ENCODE assay signal across 23 cellular contexts in genomic region chr5:99879791-99880511, GRCh38.
A peak's percentile ranks its signal among the peaks of the same experiment; 100 is the strongest.
DNase-seq lines count a peak whose midpoint lies in the region; ATAC-seq, FAIRE-seq and TF ChIP-seq lines count a peak whose summit lies in the region.
"Had no signal": no experiment of that assay in that cellular context is flagged by ENCODE, and none has a peak within 500 bp of the region (broad histone marks: within the 10 kb centered on the region; RNA-seq: fewer than 3 reads in every experiment).

No MANE protein-coding gene starts in this region.

- H2BK15ac ChIP-seq in H1 (ENCODE audit: low read length), result no peak overlapping the region

- no peak overlapping the region for H2BK12ac ChIP-seq in H1 (ENCODE audit: low read depth, low read length)

- H2AFZ ChIP-seq in H1 (ENCODE audit: low read length), result 0 out of 2 replicates have a peak overlapping the region, but pooled peaks have one; percentile 62

- H4K5ac ChIP-seq in H1 (ENCODE audit: insufficient read length, low read depth, low read length), result no peak overlapping the region

- H4K20me1 ChIP-seq in H1 (replicated peaks in 1 of 2; ENCODE audit: control insufficient read depth in 1 of 2, insufficient read depth in 2 of 2, low read length in 2 of 2), result no peaks in the 10 kb centered on the region

- H2BK120ac ChIP-seq in H1 (replicated peaks; ENCODE audit: low read depth, low read length), result no peak overlapping the region

- no peaks in the 10 kb centered on the region for H3K79me2 ChIP-seq in H1 (ENCODE audit: control insufficient read depth in 1 of 2, insufficient read depth in 2 of 2, low read length in 2 of 2)

- DNase-seq in D341Med (ENCODE audit: low spot score) (peak; percentile 16), NCI-H69 (lab: John Stamatoyannopoulos, UW) (peak; percentile 4), H1 (ENCODE audit: low read depth in 1 of 2, low spot score in 2 of 2) (no peak), retina (peak; percentile 16), anterior cingulate cortex (lab: John Stamatoyannopoulos, UW) (no peak)
- no peak for DNase-seq in activated naive CD4-positive, alpha-beta T cell treated with anti-CD3 and anti-CD28 coated beads, Interleukin-2, amount 50 U/mL, for 16 hours
- DNase-seq: AML-193; C1 segment of cervical spinal cord; CD8-positive, alpha-beta memory T cell; IMR-90; KG1; MG63; NCI-H187 treated with DMSO at 0.1 percent for 48 hours; NCI-H2107; NCI-H526 treated with DMSO at 0.1 percent for 48 hours; SIG-M5 had no signal

- POLR2A ChIA-PET in H1 (lab: Charles Lee; ENCODE audit: partially characterized antibody), result no interaction called here

- H3K18ac ChIP-seq in H1 (ENCODE audit: extremely low read depth, low read length), result no peak overlapping the region

- H3K23me2 ChIP-seq in H1 (ENCODE audit: low read depth, low read length), result no peaks in the 10 kb centered on the region

- no peaks in the 10 kb centered on the region for H3K79me1 ChIP-seq in H1 (ENCODE audit: low read depth, low read length)

- H3K23ac ChIP-seq in H1 (ENCODE audit: insufficient read length), result no peak overlapping the region

- no peak overlapping the region for H3K14ac ChIP-seq in H1 (ENCODE audit: insufficient read length)

- no peak overlapping the region for H4K8ac ChIP-seq in H1 (ENCODE audit: extremely low read depth, insufficient read depth, low read length)

- TF ChIP-seq POLR2A in H1 (IDR thresholded peaks at IDR 0.05; ENCODE audit: control extremely low read depth in 1 of 2, low read depth in 2 of 2, low read length in 2 of 2), result no peak

- WGBS in H1 (ENCODE audit: extremely low coverage in 1 of 2, insufficient coverage in 1 of 2, insufficient read length in 1 of 2, insufficient replicate concordance in 2 of 2, low coverage in 1 of 2, low lambda C conversion rate in 2 of 2, missing lambda C conversion rate in 1 of 2), 2 experiments, result 93% methylated on average over 4 of the region's 4 CpGs; no CpG with 5 or more reads in 1 of the 2 experiments

- ATAC-seq in GM18520 (IDR thresholded peaks at IDR 0.05; ENCODE audit: unreplicated experiment) (no peak), GM21825 (IDR thresholded peaks at IDR 0.05; ENCODE audit: unreplicated experiment) (no peak)

- H3K4me1 ChIP-seq in H1 (replicated peaks in 1 of 4; ENCODE audit: control insufficient read depth in 3 of 4, insufficient read depth in 4 of 4, low read length in 3 of 4), result no peaks in the 10 kb centered on the region

- no peak overlapping the region for H3K56ac ChIP-seq in H1 (replicated peaks; ENCODE audit: insufficient read length, low read depth, low read length)

- H3K9ac ChIP-seq in H1 (replicated peaks in 1 of 4; ENCODE audit: extremely low read depth in 1 of 4, low read depth in 3 of 4, low read length in 3 of 4), result no peak overlapping the region

- TF ChIP-seq EP300 in H1 (IDR thresholded peaks at IDR 0.05; ENCODE audit: borderline replicate concordance in 1 of 2, low read depth in 2 of 2, low read length in 2 of 2), result no peak

- no peak for FAIRE-seq in H1 (lab: Jason Lieb, UNC)
- FAIRE-seq: A204.1, GM18507, H54, RCC 7860 had no signal

- no peak for TF ChIP-seq CTCF in H1 (IDR thresholded peaks at IDR 0.05; ENCODE audit: control extremely low read depth in 1 of 3, insufficient read depth in 1 of 3, low read depth in 1 of 3, low read length in 3 of 3)

- no peak overlapping the region for H4K91ac ChIP-seq in H1 (replicated peaks; ENCODE audit: insufficient read length, low read length)

- H2AK5ac ChIP-seq in H1 (ENCODE audit: low read depth, low read length), result no peak overlapping the region

- CTCF ChIA-PET in H1 (lab: Charles Lee; ENCODE audit: partially characterized antibody), result interaction anchor here (0.7 kb wide), 1 partner anchor 892 kb away, joined by 4 read pairs; no protein-coding TSS in a partner anchor

- no peaks in the 10 kb centered on the region for H3K27me3 ChIP-seq in H1 (replicated peaks in 1 of 4; ENCODE audit: control insufficient read depth in 3 of 4, extremely low read depth in 1 of 4, insufficient read depth in 3 of 4, low read length in 3 of 4)
- H3K27me3 ChIP-seq: MG63 had no signal

- no peak overlapping the region for H3K27ac ChIP-seq in H1 (ENCODE audit: low read depth, low read length)
- H3K27ac ChIP-seq: SK-N-MC had no signal

- no peak overlapping the region for H2BK5ac ChIP-seq in H1 (ENCODE audit: low read depth, low read length)

- no peak overlapping the region for H3K4ac ChIP-seq in H1 (replicated peaks; ENCODE audit: insufficient read length, low read depth, low read length)

- no peaks in the 10 kb centered on the region for H3K36me3 ChIP-seq in H1 (ENCODE audit: control insufficient read depth in 2 of 4, insufficient read depth in 4 of 4, low read length in 3 of 4)
- H3K36me3 ChIP-seq: MG63 had no signal

- no peak for TF ChIP-seq RAD21 in H1 (IDR thresholded peaks at IDR 0.05 in 1 of 2, conservative IDR thresholded peaks at IDR 0.05 in 1 of 2; ENCODE audit: low read depth in 2 of 2, low read length in 2 of 2)

- no peaks in the 10 kb centered on the region for H3K9me3 ChIP-seq in H1 (ENCODE audit: insufficient read depth in 2 of 2, low read depth in 1 of 2, low read length in 1 of 2)
- H3K9me3 ChIP-seq: MG63 had no signal

- H2BK20ac ChIP-seq in H1 (ENCODE audit: low read length), result no peak overlapping the region

- H3K4me2 ChIP-seq in H1 (ENCODE audit: insufficient read depth in 1 of 2, low read depth in 2 of 2, low read length in 2 of 2), result no peak overlapping the region

- H3K4me3 ChIP-seq in H1 (ENCODE audit: extremely low read depth in 1 of 4, insufficient read depth in 2 of 4, low read depth in 3 of 4, low read length in 4 of 4), result no peak overlapping the region
- H3K4me3 ChIP-seq: MG63, SK-N-MC had no signal

TF ChIP-seq in H1, 55 proteins besides CTCF, POLR2A, EP300 and RAD21 (continues in another document):
- no peak for TF ChIP-seq CHD1 (IDR thresholded peaks at IDR 0.05; ENCODE audit: low read depth, low read length)
- TF ChIP-seq ATF2 (IDR thresholded peaks at IDR 0.05; ENCODE audit: low read length), result no peak

Comparison
In these comparisons a context has a peak if more than half of its experiments do, and no peak if none do; other contexts are left out.
1. DNase-seq: peak in D341Med (single experiment), NCI-H69 (single experiment) and retina (single experiment); none in H1 (0 of 2), anterior cingulate cortex (0 of 58) and activated naive CD4-positive, alpha-beta T cell treated with anti-CD3 and anti-CD28 coated beads, Interleukin-2, amount 50 U/mL, for 16 hours (single experiment).